4 cellular contexts compared by ENCODE assay signal in genomic region chr2:131990751-131991150, GRCh38.
A peak's percentile ranks its signal among the peaks of the same experiment; 100 is the strongest.
DNase-seq lines count a peak whose midpoint lies in the region; ATAC-seq, FAIRE-seq and TF ChIP-seq lines count a peak whose summit lies in the region.
"Not testable (repeated sequence)": the region's sequence is repeated elsewhere in the genome, so short reads cannot be mapped to it uniquely, and the experiment has no call there.

No MANE protein-coding gene starts in this region.

- in situ Hi-C loops in GM12878 (cut with MboI), result not testable (repeated sequence)

- not testable (repeated sequence) for H4K20me1 ChIP-seq in OCI-LY3 (ENCODE audit: insufficient read depth, low read length); GM12878 (ENCODE audit: control insufficient read depth, insufficient read depth); neural cell (ENCODE audit: insufficient read depth)

- peaks cover 15% of the 10 kb centered on the region for H3K4me1 ChIP-seq in OCI-LY3 (ENCODE audit: low read length)
- not testable (repeated sequence) for H3K4me1 ChIP-seq in GM12878 (ENCODE audit: control insufficient read depth, insufficient read depth, low read length)

- H3K4me2 ChIP-seq in OCI-LY3 (ENCODE audit: low read length), result peak overlapping the region; percentile 29
- not testable (repeated sequence) for H3K4me2 ChIP-seq in GM12878 (ENCODE audit: control insufficient read depth, insufficient read depth); neural cell (ENCODE audit: low read length)

- WGBS in GM12878 (ENCODE audit: insufficient coverage, insufficient replicate concordance, low lambda C conversion rate, missing lambda C conversion rate), result 0% methylated on average over 1 of the region's 1 CpG

- H3K4me3 ChIP-seq in OCI-LY3 (ENCODE audit: low read length); GM12878; neural cell (ENCODE audit: low read length): not testable (repeated sequence)

- not testable (repeated sequence) for H3K9me2 ChIP-seq in neural cell (ENCODE audit: insufficient read depth, low read length)

- ATAC-seq in GM18868 (IDR thresholded peaks at IDR 0.05; ENCODE audit: unreplicated experiment), result peak; percentile 65
- ATAC-seq in GM12878, result not testable (repeated sequence)

- not testable (repeated sequence) for FAIRE-seq in GM12878 (lab: Jason Lieb, UNC)

- not testable (repeated sequence) for H3K9me3 ChIP-seq in OCI-LY3 (ENCODE audit: insufficient read depth, low read length); GM12878 (replicated peaks; ENCODE audit: control insufficient read depth, insufficient read depth, low read length); neural cell (ENCODE audit: low read length)

- not testable (repeated sequence) for H3K9ac ChIP-seq in OCI-LY3 (ENCODE audit: low read length); GM12878 (ENCODE audit: control insufficient read depth, insufficient read depth, low read length); neural cell (ENCODE audit: low read length)

- not testable (repeated sequence) for TF ChIP-seq EP300 in GM12878 (IDR thresholded peaks at IDR 0.05; ENCODE audit: borderline replicate concordance in 1 of 2, control insufficient read depth in 1 of 2, low read depth in 2 of 2, low read length in 2 of 2)
- peak; percentile 53 for TF ChIP-seq EP300 in neural cell (conservative IDR thresholded peaks at IDR 0.05; ENCODE audit: poor library complexity, severe bottlenecking)

- not testable (repeated sequence) for H2AFZ ChIP-seq in OCI-LY3 (ENCODE audit: low read depth, low read length); GM12878 (ENCODE audit: control insufficient read depth, low read depth, low read length); neural cell (ENCODE audit: low read depth, low read length)

- POLR2A ChIA-PET in GM12878 (lab: Charles Lee), result not testable (repeated sequence)

- SMC1A ChIA-PET in GM12878 (lab: Charles Lee; ENCODE audit: uncharacterized antibody, unreplicated experiment), result not testable (repeated sequence)

- not testable (repeated sequence) for DNase-seq in GM12878 (ENCODE audit: low read depth, low spot score)

- BruUV-seq in GM12878 (replicated peaks; lab: Mats Ljungman, UMichigan), result not testable (repeated sequence)

- not testable (repeated sequence) for H3K79me2 ChIP-seq in OCI-LY3 (ENCODE audit: low read length); GM12878 (ENCODE audit: control insufficient read depth, insufficient read depth, low read length); neural cell (replicated peaks; ENCODE audit: insufficient read depth, low read length)

- not testable (repeated sequence) for TF ChIP-seq RAD21 in GM12878 (IDR thresholded peaks at IDR 0.05; ENCODE audit: insufficient read depth, low read depth, low read length); neural cell (conservative IDR thresholded peaks at IDR 0.05)

- not testable (repeated sequence) for H3K27me3 ChIP-seq in OCI-LY3 (ENCODE audit: low read depth, low read length); GM12878 (replicated peaks in 1 of 2; ENCODE audit: control insufficient read depth in 2 of 2, insufficient read depth in 2 of 2, low read length in 1 of 2); neural cell (ENCODE audit: insufficient read depth, low read depth, low read length)

- CTCF ChIA-PET in GM12878 (lab: Yijun Ruan, JAX), result not testable (repeated sequence)

- RAD21 ChIA-PET in GM12878 (lab: Charles Lee; ENCODE audit: unreplicated experiment), result not testable (repeated sequence)

- TF ChIP-seq CTCF in OCI-LY3 (IDR thresholded peaks at IDR 0.05; ENCODE audit: low read depth, low read length); GM12878 (IDR thresholded peaks at IDR 0.05 in 2 of 3, conservative IDR thresholded peaks at IDR 0.05 in 1 of 3; ENCODE audit: control insufficient read depth in 2 of 3, extremely low read depth in 1 of 3, insufficient read depth in 1 of 3, low read depth in 3 of 3, low read length in 3 of 3); neural cell (IDR thresholded peaks at IDR 0.05; ENCODE audit: poor library complexity, severe bottlenecking): not testable (repeated sequence)

- H3K27ac ChIP-seq in OCI-LY3 (ENCODE audit: low read length), result peak overlapping the region; percentile 69
- H3K27ac ChIP-seq in GM12878 (ENCODE audit: control insufficient read depth, insufficient read depth); neural cell (ENCODE audit: low read length): not testable (repeated sequence)

- H3F3A ChIP-seq in neural cell (ENCODE audit: insufficient read depth, low read length, poor library complexity, severe bottlenecking), result not testable (repeated sequence)

- not testable (repeated sequence) for H3K36me3 ChIP-seq in OCI-LY3 (replicated peaks; ENCODE audit: low read depth, low read length); GM12878 (ENCODE audit: control insufficient read depth in 2 of 2, insufficient read depth in 2 of 2, low read length in 1 of 2); neural cell (ENCODE audit: insufficient read depth, low read length)

- not testable (repeated sequence) for TF ChIP-seq POLR2A in GM12878 (IDR thresholded peaks at IDR 0.05; ENCODE audit: low read depth, low read length)

- intact Hi-C loops in GM12878 (cut with micrococcal nuclease; ENCODE audit: unreplicated experiment), result not testable (repeated sequence)

TF ChIP-seq in GM12878, 131 proteins besides CTCF, POLR2A, EP300 and RAD21:
- peak; percentile 8; the same call in 1 of the 2 replicates for TF ChIP-seq MTA2 (IDR thresholded peaks at IDR 0.05; ENCODE audit: low read depth)
- peak; percentile 47; the same call in 1 of the 2 replicates for TF ChIP-seq BMI1 (IDR thresholded peaks at IDR 0.05; ENCODE audit: borderline replicate concordance)
- TF ChIP-seq ATF7 (IDR thresholded peaks at IDR 0.05; ENCODE audit: low read depth), result peak; percentile 43; the same call in 1 of the 2 replicates
